ENCODE assay signal across 18 cellular contexts in the genomic region with DNA sequence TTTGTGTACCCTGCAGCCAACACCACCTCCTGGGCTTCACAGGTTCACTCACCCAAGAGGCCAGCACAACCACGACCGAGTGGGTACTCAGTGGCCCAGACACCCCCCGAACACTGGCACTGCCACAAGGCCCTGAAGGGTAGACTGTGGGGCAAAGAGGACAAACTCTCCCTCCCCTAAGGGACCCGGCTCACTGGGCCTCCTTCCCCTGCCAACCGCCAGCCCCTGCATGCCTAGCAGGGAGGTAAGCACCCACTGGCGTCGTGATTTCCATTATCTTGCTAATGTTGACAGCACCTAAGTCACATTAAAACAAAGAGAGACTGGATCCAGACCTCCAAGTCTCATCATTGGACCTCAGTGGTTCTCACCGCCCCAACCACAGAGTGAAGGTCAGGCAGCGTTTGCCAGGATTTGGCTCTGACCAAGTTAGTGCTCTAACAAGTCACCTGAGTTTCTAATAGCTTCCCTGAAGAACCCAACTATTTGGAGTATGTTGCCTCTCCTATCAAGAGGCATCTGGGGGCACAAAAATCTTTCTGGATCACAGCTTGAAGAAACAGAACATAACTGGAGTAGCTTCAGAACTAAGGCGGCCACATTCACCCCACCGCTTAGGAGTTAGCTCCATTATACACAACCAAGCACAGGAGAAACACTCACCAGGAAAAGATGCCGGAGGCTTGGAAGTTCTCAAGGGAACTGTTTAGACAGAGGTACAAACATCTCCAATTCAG. TPM values are rescaled to one million over a fixed set of nuclear protein-coding genes. Genes with fewer than 3 reads are reported as not detected.
A peak's percentile ranks its signal among the peaks of the same experiment; 100 is the strongest.
DNase-seq lines count a peak whose midpoint lies in the region; ATAC-seq and TF ChIP-seq lines count a peak whose summit lies in the region.
"Had no signal": no experiment of that assay in that cellular context is flagged by ENCODE, and none has a peak within 500 bp of the region (broad histone marks: within the 10 kb centered on the region; RNA-seq: fewer than 3 reads in every experiment).

No MANE protein-coding gene starts in this region.

- no peak overlapping the region for H2BK20ac ChIP-seq in H9 (ENCODE audit: low read depth, low read length, poor library complexity, severe bottlenecking)

- H4K5ac ChIP-seq in H9 (ENCODE audit: insufficient read length, low read depth, low read length) = no peak overlapping the region

- no peaks in the 10 kb centered on the region for H3F3A ChIP-seq in neural progenitor cell (ENCODE audit: low read depth)

- DNase-seq in H9 (peak; percentile 14), sigmoid colon (peak; percentile 58), hepatocyte (ENCODE audit: low spot score) (no peak), neural progenitor cell (ENCODE audit: low spot score) (no peak), midbrain (lab: John Stamatoyannopoulos, UW) (no peak)
- DNase-seq in activated CD8-positive, alpha-beta memory T cell treated with anti-CD3 and anti-CD28 coated beads, Interleukin-2, amount 50 U/mL, for 48 hours = peak; percentile 25
- DNase-seq: activated naive CD4-positive, alpha-beta T cell; HFFc6; NCI-H1694; retina had no signal

- TF ChIP-seq EP300 in gastroesophageal sphincter (IDR thresholded peaks at IDR 0.05) (no peak), sigmoid colon (IDR thresholded peaks at IDR 0.05) (no peak)

- H3K9me2 ChIP-seq in hepatocyte (replicated peaks; ENCODE audit: insufficient read depth) = no peaks in the 10 kb centered on the region

- H3K36me3 ChIP-seq in gastroesophageal sphincter = peaks cover 0 to 65% of the 10 kb centered on the region in 2 donors
- H3K36me3 ChIP-seq in sigmoid colon = peaks cover 2 to 56% (median 24%) of the 10 kb centered on the region in 4 donors
- H3K36me3 ChIP-seq in hepatocyte (replicated peaks; ENCODE audit: insufficient read depth, low read depth) = no peaks in the 10 kb centered on the region
- no peaks in the 10 kb centered on the region for H3K36me3 ChIP-seq in neural progenitor cell

- TF ChIP-seq POLR2A in gastroesophageal sphincter (IDR thresholded peaks at IDR 0.05) (no peak), sigmoid colon (IDR thresholded peaks at IDR 0.05) (no peak)

- H4K8ac ChIP-seq in H9 (replicated peaks; ENCODE audit: insufficient read length, low read depth, low read length) = no peak overlapping the region

- H3K56ac ChIP-seq in H9 (ENCODE audit: insufficient read length, low read depth, low read length) = no peak overlapping the region

- no peaks in the 10 kb centered on the region for H4K20me1 ChIP-seq in H9 (ENCODE audit: control insufficient read depth, insufficient read depth, insufficient read length)
- no peaks in the 10 kb centered on the region for H4K20me1 ChIP-seq in hepatocyte (ENCODE audit: insufficient read depth, poor library complexity, severe bottlenecking)
- H4K20me1 ChIP-seq in neural progenitor cell (ENCODE audit: low read depth) = no peaks in the 10 kb centered on the region

- ATAC-seq in gastroesophageal sphincter = no peak
- ATAC-seq: activated CD4-positive, CD25-positive, alpha-beta regulatory T cell treated with anti-CD3 and anti-CD28 coated beads, Interleukin-2, amount 50 U/mL, for 24 hours had no signal

- no peak overlapping the region for H2BK12ac ChIP-seq in H9 (ENCODE audit: insufficient read length, low read depth, low read length)

- no peak overlapping the region for H3K4ac ChIP-seq in H9 (ENCODE audit: low read depth, low read length)

- peaks cover 15% of the 10 kb centered on the region for H3K27me3 Mint-ChIP-seq in H9 (ENCODE audit: low read depth)
- H3K27me3 Mint-ChIP-seq in neural progenitor cell (ENCODE audit: insufficient read depth, low read depth) = peaks cover 2% of the 10 kb centered on the region

- H2BK5ac ChIP-seq in H9 (ENCODE audit: insufficient read length, low read length) = no peak overlapping the region

- intact Hi-C loops in sigmoid colon (cut with DNase I) = no loop called here

- no peak overlapping the region for H3K18ac ChIP-seq in H9 (ENCODE audit: insufficient read length, low read depth, low read length)

- no CpG with 5 or more reads among the region's 12 CpGs for WGBS in H9 (ENCODE audit: extremely low coverage, insufficient read length, low lambda C conversion rate)
- 81 to 96% methylated on average over 3 to 7 of the region's 12 CpGs for WGBS in gastroesophageal sphincter (ENCODE audit: low coverage in 1 of 2), 2 donors
- WGBS in sigmoid colon, 2 donors = 89 to 92% methylated on average over 12 of the region's 12 CpGs
- 80% methylated on average over 12 of the region's 12 CpGs for WGBS in hepatocyte (ENCODE audit: low lambda C conversion rate, missing lambda C conversion rate)

- H3K27me3 ChIP-seq in H9 (ENCODE audit: insufficient read depth, low read length) = no peaks in the 10 kb centered on the region
- no peaks in the 10 kb centered on the region for H3K27me3 ChIP-seq in gastroesophageal sphincter
- H3K27me3 ChIP-seq in sigmoid colon = no peaks in the 10 kb centered on the region
- H3K27me3 ChIP-seq in hepatocyte = no peaks in the 10 kb centered on the region
- H3K27me3 ChIP-seq in neural progenitor cell = no peaks in the 10 kb centered on the region

- H3T11ph ChIP-seq in H9 (ENCODE audit: low read length) = no peak overlapping the region

- no peaks in the 10 kb centered on the region for H3K79me1 ChIP-seq in H9 (ENCODE audit: insufficient read depth, low read depth, low read length, poor library complexity, severe bottlenecking)

- TF ChIP-seq CTCF in H9 (conservative IDR thresholded peaks at IDR 0.05) = no peak
- TF ChIP-seq CTCF in gastroesophageal sphincter (IDR thresholded peaks at IDR 0.05) = no peak
- no peak for TF ChIP-seq CTCF in sigmoid colon (IDR thresholded peaks at IDR 0.05)
- TF ChIP-seq CTCF in hepatocyte (IDR thresholded peaks at IDR 0.05; ENCODE audit: poor library complexity) = no peak
- no peak for TF ChIP-seq CTCF in neural progenitor cell (IDR thresholded peaks at IDR 0.05)

- H2BK120ac ChIP-seq in H9 (ENCODE audit: low read depth, low read length, poor library complexity, severe bottlenecking) = no peak overlapping the region

- H3K23ac ChIP-seq in H9 (ENCODE audit: insufficient read length, low read depth, low read length) = no peak overlapping the region

- H3K4me3 ChIP-seq in gastroesophageal sphincter (no peak overlapping the region), sigmoid colon (no peak overlapping the region), hepatocyte (no peak overlapping the region), neural progenitor cell (no peak overlapping the region)
- H3K4me3 ChIP-seq: SK-N-MC had no signal

- H3K23me2 ChIP-seq in H9 (ENCODE audit: insufficient read length, low read depth, low read length, poor library complexity, severe bottlenecking) = no peaks in the 10 kb centered on the region

- H3K27ac Mint-ChIP-seq in H9 (no peak overlapping the region), neural progenitor cell (no peak overlapping the region)
- H3K27ac Mint-ChIP-seq: HFFc6, mesothelial cell of epicardium had no signal

- H3K36me3 Mint-ChIP-seq in H9 (ENCODE audit: insufficient read depth in 1 of 3, low read depth in 3 of 3) = no peaks in the 10 kb centered on the region
- H3K36me3 Mint-ChIP-seq in neural progenitor cell = no peaks in the 10 kb centered on the region
- H3K36me3 Mint-ChIP-seq: mesothelial cell of epicardium had no signal

- H4K91ac ChIP-seq in H9 (ENCODE audit: insufficient read length, low read depth, low read length) = no peak overlapping the region

- H3K4me1 Mint-ChIP-seq in H9 = peaks cover 0 to 3% of the 10 kb centered on the region in 2 experiments; a peak in 1 of 4 replicates
- H3K4me1 Mint-ChIP-seq in neural progenitor cell = no peaks in the 10 kb centered on the region
- H3K4me1 Mint-ChIP-seq: mesothelial cell of epicardium, neural crest cell had no signal

- H3K4me2 ChIP-seq in H9 (ENCODE audit: insufficient read depth, insufficient read length, low read length) (no peak overlapping the region), hepatocyte (no peak overlapping the region), neural progenitor cell (no peak overlapping the region)

- H2AK5ac ChIP-seq in H9 (ENCODE audit: insufficient read length, low read length) = no peak overlapping the region

- H3K9ac ChIP-seq in H9 (ENCODE audit: extremely low read depth, insufficient read length, low read length) (no peak overlapping the region), neural progenitor cell (no peak overlapping the region)

- H3K27ac ChIP-seq in H9 (ENCODE audit: insufficient read length, low read depth, low read length) (no peak overlapping the region), gastroesophageal sphincter (peak overlapping the region in 3 of 4 donors; percentile 72 to 75 (median 75)), sigmoid colon (peak overlapping the region; percentile 63 to 79 (median 79)), hepatocyte (no peak overlapping the region), neural progenitor cell (no peak overlapping the region)
- H3K27ac ChIP-seq: SK-N-MC had no signal

- H2AFZ ChIP-seq in H9 (ENCODE audit: low read length) (no peak overlapping the region), hepatocyte (no peak overlapping the region), neural progenitor cell (replicated peaks) (no peak overlapping the region)

- H3K9me3 ChIP-seq in H9 (ENCODE audit: control insufficient read depth, low read depth, low read length) (no peaks in the 10 kb centered on the region), gastroesophageal sphincter (no peaks in the 10 kb centered on the region), sigmoid colon (no peaks in the 10 kb centered on the region), hepatocyte (ENCODE audit: low read depth) (no peaks in the 10 kb centered on the region), neural progenitor cell (ENCODE audit: low read depth) (no peaks in the 10 kb centered on the region)

- H3K4me1 ChIP-seq in H9 (ENCODE audit: insufficient read depth, low read length) (no peaks in the 10 kb centered on the region), gastroesophageal sphincter (peaks cover 0 to 46% (median 11%) of the 10 kb centered on the region in 3 donors), sigmoid colon (peaks cover 0 to 49% (median 30%) of the 10 kb centered on the region in 4 donors), hepatocyte (ENCODE audit: insufficient read depth) (no peaks in the 10 kb centered on the region), neural progenitor cell (no peaks in the 10 kb centered on the region)

- no peak overlapping the region for H2BK15ac ChIP-seq in H9 (ENCODE audit: low read depth, low read length)

- H3K79me2 ChIP-seq in H9 (ENCODE audit: insufficient read depth, low read length) (no peaks in the 10 kb centered on the region), hepatocyte (no peaks in the 10 kb centered on the region), neural progenitor cell (ENCODE audit: low read depth) (no peaks in the 10 kb centered on the region)

- no peak overlapping the region; the same call in 1 of the 2 replicates for H3K14ac ChIP-seq in H9 (ENCODE audit: insufficient read depth, low read length)

- no peak overlapping the region for H3K4me3 Mint-ChIP-seq in H9
- H3K4me3 Mint-ChIP-seq in neural progenitor cell = no peak overlapping the region
- H3K4me3 Mint-ChIP-seq: HFFc6, mesothelial cell of epicardium, neural crest cell had no signal

- H3K9me3 Mint-ChIP-seq in H9 (peaks cover 0 to 3% of the 10 kb centered on the region in 2 experiments; a peak in 2 of 5 replicates), neural progenitor cell (no peaks in the 10 kb centered on the region)
- H3K9me3 Mint-ChIP-seq: HFFc6 had no signal

RNA-seq across cellular contexts. Expression of gene APMAP, which starts 14.0 kb away (rescaled TPM):
- total RNA-seq in H9 (2021) (67.8 and 69.1 TPM in 2 replicates), gastroesophageal sphincter (10 to 100 TPM; 24.3 to 46.8 (median 35.9) TPM), sigmoid colon (10 to 100 TPM; 22.7 to 35.3 (median 28.9) TPM), hepatocyte (97.7 and 110 TPM in 2 replicates), neural progenitor cell (ENCODE audit: low replicate concordance) (71.7 and 88.0 TPM in 2 replicates)
- polyA plus RNA-seq in sigmoid colon (10 to 100 TPM in 2 of 3 donors, 1 to 10 TPM in 1; 9.6 to 55.8 (median 25.2) TPM), hepatocyte (123 and 125 TPM in 2 replicates)

RNA-seq across cellular contexts. Expression of gene ACSS1, which starts 51.3 kb away (rescaled TPM):
- total RNA-seq in H9 (2021) = 0.61 TPM in 2 replicates
- 100 to 1,000 TPM in 1 of 4 donors, 10 to 100 TPM in 3; 44.7 to 105 (median 61.6) TPM for total RNA-seq in gastroesophageal sphincter
- 10 to 100 TPM; 27.1 to 41.0 (median 30.5) TPM for total RNA-seq in sigmoid colon
- polyA plus RNA-seq in sigmoid colon = 10 to 100 TPM; 20.1 to 24.7 (median 21.0) TPM
- 20.5 and 22.2 TPM in 2 replicates for total RNA-seq in hepatocyte
- polyA plus RNA-seq in hepatocyte = 28.2 and 37.7 TPM in 2 replicates
- total RNA-seq in neural progenitor cell (ENCODE audit: low replicate concordance) = not detected in 2 replicates

RNA-seq across cellular contexts. Expression of gene CST7, which starts 57.5 kb away (rescaled TPM):
- total RNA-seq in H9 (2021) (not detected in 2 replicates), gastroesophageal sphincter (1 to 10 TPM in 1 of 4 donors, under 1 TPM in 1, not detected in 2; 0.37 to 4.0 TPM), sigmoid colon (1 to 10 TPM in 1 of 4 donors, under 1 TPM in 2, not detected in 1; 0.66 to 3.5 (median 0.71) TPM), hepatocyte (not detected in 2 replicates), neural progenitor cell (ENCODE audit: low replicate concordance) (not detected in 2 replicates)
- polyA plus RNA-seq in sigmoid colon (10 to 100 TPM in 1 of 3 donors, 1 to 10 TPM in 2; 3.9 to 10.4 (median 4.2) TPM), hepatocyte (not detected in 2 replicates)
- total RNA-seq: chondrocyte, Daoy, HFFc6, kidney epithelial cell, mesothelial cell of epicardium, neural crest cell had no signal

Comparison
In these comparisons a context has a peak if more than half of its experiments do, and no peak if none do; other contexts are left out.
1. DNase-seq: peak in H9 (single experiment), activated CD8-positive, alpha-beta memory T cell treated with anti-CD3 and anti-CD28 coated beads, Interleukin-2, amount 50 U/mL, for 48 hours (single experiment) and sigmoid colon (single experiment); none in hepatocyte (single experiment), neural progenitor cell (single experiment) and midbrain (single experiment).
2. H3K27ac ChIP-seq: peak in gastroesophageal sphincter (3 of 4) and sigmoid colon (4 of 4); none in H9 (single experiment), hepatocyte (single experiment) and neural progenitor cell (single experiment).
3. RNA of gene ACSS1, which starts 51.3 kb away (total RNA-seq): 44.7 to 105 TPM in gastroesophageal sphincter, 27.1 to 41.0 TPM in sigmoid colon and 20.5 to 22.2 TPM in hepatocyte; 0.61 TPM in H9 and not detected in neural progenitor cell; every median in the first group is over 10 times any median in the second.